Comparison of ENCODE assay signal across 11 cellular contexts in the genomic region with DNA sequence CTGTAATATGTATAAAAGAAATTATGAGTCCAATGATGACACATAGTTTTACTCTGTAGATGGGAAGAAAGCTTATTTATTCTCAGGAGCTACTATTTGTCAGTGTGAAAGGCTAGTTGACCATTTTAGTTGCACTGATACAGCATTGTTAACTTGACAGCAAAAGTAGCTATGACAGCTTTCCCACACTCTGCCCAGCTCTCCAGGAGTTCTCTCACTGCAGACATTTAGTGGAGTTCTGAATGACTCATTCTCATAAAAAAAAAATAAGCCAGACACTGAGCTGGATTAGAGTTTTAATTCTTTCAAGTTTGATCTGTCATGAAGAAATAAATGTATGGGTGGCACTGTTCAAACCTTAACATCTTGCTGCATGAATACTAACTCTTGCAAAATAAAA.
A peak's percentile ranks its signal among the peaks of the same experiment; 100 is the strongest.
DNase-seq lines count a peak whose midpoint lies in the region; ATAC-seq, FAIRE-seq and TF ChIP-seq lines count a peak whose summit lies in the region.
"Had no signal": no experiment of that assay in that cellular context is flagged by ENCODE, and none has a peak within 500 bp of the region (broad histone marks: within the 10 kb centered on the region; RNA-seq: fewer than 3 reads in every experiment).

No MANE protein-coding gene starts in this region.

- no peak overlapping the region for H4K5ac ChIP-seq in IMR-90 (ENCODE audit: low read depth, low read length)

- H3K9me1 ChIP-seq in IMR-90 (ENCODE audit: insufficient read depth, low read length), result no peaks in the 10 kb centered on the region

- no peak overlapping the region for H3K9ac ChIP-seq in IMR-90 (ENCODE audit: low read depth, low read length)

- H3K4me1 ChIP-seq in IMR-90 (ENCODE audit: control insufficient read depth, insufficient read depth, low read length), result peaks cover 12% of the 10 kb centered on the region

- no peak overlapping the region for H3K56ac ChIP-seq in IMR-90 (ENCODE audit: extremely low read depth, insufficient read depth, low read length)

- no peak overlapping the region for H3K27ac ChIP-seq in IMR-90 (ENCODE audit: insufficient read depth, low read length)
- H3K27ac ChIP-seq in CD4-positive, alpha-beta T cell (ENCODE audit: low read depth, low read length), result no peak overlapping the region

- no peak for FAIRE-seq in bronchial epithelial cell (lab: Jason Lieb, UNC)

- no peak overlapping the region for H2BK20ac ChIP-seq in IMR-90 (ENCODE audit: low read depth, low read length)

- no peak overlapping the region for H2AK5ac ChIP-seq in IMR-90 (ENCODE audit: low read depth, low read length)

- no peak overlapping the region for H3K14ac ChIP-seq in IMR-90 (replicated peaks; ENCODE audit: low read depth, low read length)

- BruUV-seq in IMR-90 (replicated peaks; lab: Mats Ljungman, UMichigan), result no TSS peak

- peak; percentile 65 for DNase-seq in AG04449 (ENCODE audit: low read depth, low spot score)
- peak; percentile 83 for DNase-seq in IMR-90
- peak; percentile 56 for DNase-seq in bronchial epithelial cell (ENCODE audit: low read depth)
- peak; percentile 79 for DNase-seq in kidney glomerular epithelial cell (lab: John Stamatoyannopoulos, UW)
- DNase-seq in CD4-positive, alpha-beta T cell, result no peak
- no peak for DNase-seq in cerebellum (ENCODE audit: low spot score)
- DNase-seq in T-helper 17 cell, result no peak
- no peak for DNase-seq in CD1c-positive myeloid dendritic cell (ENCODE audit: extremely low spot score)
- DNase-seq: NCI-H774, T-helper 2 cell had no signal

- H3K27me3 Mint-ChIP-seq in CD4-positive, alpha-beta T cell, result no peaks in the 10 kb centered on the region
- H3K27me3 Mint-ChIP-seq in T-helper 17 cell, result peaks cover 6% of the 10 kb centered on the region

- H3K4me3 ChIP-seq in AG04449 (ENCODE audit: low read depth, low read length) (no peak overlapping the region), IMR-90 (ENCODE audit: insufficient read depth, low read depth, low read length) (no peak overlapping the region), bronchial epithelial cell (ENCODE audit: low read depth, low read length) (no peak overlapping the region)

- H2AFZ ChIP-seq in IMR-90 (replicated peaks; ENCODE audit: low read length, poor library complexity), result no peak overlapping the region

- CTCF ChIA-PET in AG04449 (lab: Yijun Ruan, JAX), result interaction anchor here (1.5 kb wide), 1 partner anchor 132 kb away, joined by 3 read pairs; no protein-coding TSS in a partner anchor
- CTCF ChIA-PET in IMR-90 (lab: Yijun Ruan, JAX), result interaction anchor here (0.7 kb wide), 1 partner anchor 98 kb away, joined by 3 read pairs; no protein-coding TSS in a partner anchor
- CTCF ChIA-PET in CD4-positive, alpha-beta T cell (lab: Charles Lee), result no interaction called here

- no peak overlapping the region for H4K91ac ChIP-seq in IMR-90 (ENCODE audit: insufficient read depth, low read depth, low read length)

- H4K20me1 ChIP-seq in IMR-90 (ENCODE audit: insufficient read depth, low read length), result no peaks in the 10 kb centered on the region

- H4K8ac ChIP-seq in IMR-90 (ENCODE audit: low read depth in 2 of 2, low read length in 2 of 2), result no peak overlapping the region

- no peak overlapping the region; the same call in 1 of the 2 replicates for H3K4me2 ChIP-seq in IMR-90 (ENCODE audit: low read depth, low read length)

- no peak overlapping the region for H2AK9ac ChIP-seq in IMR-90 (replicated peaks; ENCODE audit: low read depth, low read length, poor library complexity)

- intact Hi-C loops in IMR-90 (cut with micrococcal nuclease), result no loop called here
- intact Hi-C loops in CD4-positive, alpha-beta T cell (cut with DNase I, micrococcal nuclease), result no loop called here

- no peaks in the 10 kb centered on the region for H3K27me3 ChIP-seq in IMR-90 (ENCODE audit: control insufficient read depth, insufficient read depth, low read length)
- H3K27me3 ChIP-seq in bronchial epithelial cell (ENCODE audit: control insufficient read depth, insufficient read depth, low read length), result no peaks in the 10 kb centered on the region
- H3K27me3 ChIP-seq in CD4-positive, alpha-beta T cell (ENCODE audit: control insufficient read depth, insufficient read depth, low read length), result no peaks in the 10 kb centered on the region

- no peak overlapping the region for H3K23ac ChIP-seq in IMR-90 (ENCODE audit: low read depth, low read length)

- no peak overlapping the region for H2BK120ac ChIP-seq in IMR-90 (ENCODE audit: low read depth, low read length)

- H3K36me3 ChIP-seq in IMR-90 (ENCODE audit: control insufficient read depth, insufficient read depth, low read length) (no peaks in the 10 kb centered on the region), bronchial epithelial cell (ENCODE audit: control insufficient read depth, insufficient read depth, low read length) (no peaks in the 10 kb centered on the region)

- no peaks in the 10 kb centered on the region for H3K36me3 Mint-ChIP-seq in CD4-positive, alpha-beta T cell (ENCODE audit: low read depth)
- no peaks in the 10 kb centered on the region for H3K36me3 Mint-ChIP-seq in T-helper 17 cell (ENCODE audit: low read depth)

- no peak for TF ChIP-seq CTCF in AG04449 (IDR thresholded peaks at IDR 0.05; ENCODE audit: insufficient read depth, low read length, missing control alignments)
- no peak for TF ChIP-seq CTCF in IMR-90 (conservative IDR thresholded peaks at IDR 0.05; ENCODE audit: low read depth, low read length)
- TF ChIP-seq CTCF in bronchial epithelial cell (IDR thresholded peaks at IDR 0.05; ENCODE audit: insufficient read depth, low read length, severe bottlenecking), result no peak
- TF ChIP-seq CTCF in CD4-positive, alpha-beta T cell (IDR thresholded peaks at IDR 0.05), result no peak

- ATAC-seq in IMR-90 (ENCODE audit: low read depth) (peak; percentile 70), T-helper 17 cell (no peak)
- no peak for ATAC-seq in CD4-positive, alpha-beta T cell (ENCODE audit: poor library complexity)

- TF ChIP-seq POLR2A in IMR-90 (IDR thresholded peaks at IDR 0.05; ENCODE audit: low read depth, low read length), result no peak

- H3K4me1 Mint-ChIP-seq in CD4-positive, alpha-beta T cell (ENCODE audit: low read depth), result no peaks in the 10 kb centered on the region
- no peaks in the 10 kb centered on the region for H3K4me1 Mint-ChIP-seq in T-helper 17 cell
- H3K4me1 Mint-ChIP-seq: B cell had no signal

- POLR2A ChIA-PET in AG04449 (lab: Yijun Ruan, JAX) (no interaction called here), IMR-90 (lab: Charles Lee; ENCODE audit: unreplicated experiment) (no interaction called here)
- POLR2A ChIA-PET in CD4-positive, alpha-beta T cell (lab: Charles Lee), result no interaction called here

- H3K27ac Mint-ChIP-seq in CD4-positive, alpha-beta T cell, result no peak overlapping the region
- no peak overlapping the region for H3K27ac Mint-ChIP-seq in T-helper 17 cell
- H3K27ac Mint-ChIP-seq: B cell had no signal

- dilution Hi-C loops in IMR-90 (cut with HindIII; ENCODE audit: low sequenced_read_pairs, unreplicated experiment), result no loop called here

- H3K9me3 ChIP-seq in IMR-90 (ENCODE audit: control insufficient read depth, insufficient read depth, low read length), result no peaks in the 10 kb centered on the region
- no peaks in the 10 kb centered on the region for H3K9me3 ChIP-seq in CD4-positive, alpha-beta T cell (ENCODE audit: control insufficient read depth, low read length)
- H3K9me3 ChIP-seq in T-helper 17 cell (ENCODE audit: control insufficient read depth, low read length, poor library complexity, severe bottlenecking), result no peaks in the 10 kb centered on the region

- H3K79me1 ChIP-seq in IMR-90 (ENCODE audit: low read depth in 1 of 2, low read length in 2 of 2), result no peaks in the 10 kb centered on the region

- H3K4ac ChIP-seq in IMR-90 (ENCODE audit: low read depth, low read length), result no peak overlapping the region

- peak overlapping the region; percentile 3 for H2BK5ac ChIP-seq in IMR-90 (ENCODE audit: low read depth, low read length, poor library complexity, severe bottlenecking)

- no peak overlapping the region for H3K4me3 Mint-ChIP-seq in CD4-positive, alpha-beta T cell
- H3K4me3 Mint-ChIP-seq in T-helper 17 cell, result no peak overlapping the region
- H3K4me3 Mint-ChIP-seq: B cell had no signal

- no peak overlapping the region for H3K18ac ChIP-seq in IMR-90 (ENCODE audit: low read depth, low read length)

- H3K9me3 Mint-ChIP-seq in CD4-positive, alpha-beta T cell, result no peaks in the 10 kb centered on the region

- in situ Hi-C loops in IMR-90 (cut with MboI; ENCODE audit: low sequenced_read_pairs), result no loop called here

- no peak for TF ChIP-seq RAD21 in IMR-90 (IDR thresholded peaks at IDR 0.05; ENCODE audit: low read length)

- H2BK15ac ChIP-seq in IMR-90 (ENCODE audit: low read depth, low read length), result no peak overlapping the region

TF ChIP-seq in IMR-90, 13 proteins besides CTCF, POLR2A, EP300 and RAD21:
- TF ChIP-seq MAFK (IDR thresholded peaks at IDR 0.05; ENCODE audit: low read depth, low read length) (no peak), MAZ (IDR thresholded peaks at IDR 0.05; ENCODE audit: borderline replicate concordance, low read depth, low read length) (no peak), NFE2L2 (IDR thresholded peaks at IDR 0.05; ENCODE audit: low read depth, low read length) (no peak), FOS (IDR thresholded peaks at IDR 0.05; ENCODE audit: low read depth, low read length) (peak; percentile 71), RFX5 (IDR thresholded peaks at IDR 0.05; ENCODE audit: low read depth, low read length) (no peak)
- TF ChIP-seq, protein P1, sequence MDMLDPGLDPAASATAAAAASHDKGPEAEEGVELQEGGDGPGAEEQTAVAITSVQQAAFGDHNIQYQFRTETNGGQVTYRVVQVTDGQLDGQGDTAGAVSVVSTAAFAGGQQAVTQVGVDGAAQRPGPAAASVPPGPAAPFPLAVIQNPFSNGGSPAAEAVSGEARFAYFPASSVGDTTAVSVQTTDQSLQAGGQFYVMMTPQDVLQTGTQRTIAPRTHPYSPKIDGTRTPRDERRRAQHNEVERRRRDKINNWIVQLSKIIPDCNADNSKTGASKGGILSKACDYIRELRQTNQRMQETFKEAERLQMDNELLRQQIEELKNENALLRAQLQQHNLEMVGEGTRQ (IDR thresholded peaks at IDR 0.05; ENCODE audit: low read depth, low read length), result no peak

Comparison
In these comparisons a context has a peak if more than half of its experiments do, and no peak if none do; other contexts are left out.
1. DNase-seq: peak in AG04449 (single experiment), IMR-90 (single experiment), bronchial epithelial cell (single experiment) and kidney glomerular epithelial cell (single experiment); none in CD4-positive, alpha-beta T cell (0 of 10), cerebellum (single experiment), T-helper 17 cell (0 of 3) and CD1c-positive myeloid dendritic cell (single experiment).